Comparison of ENCODE assay signal across 8 cellular contexts in genomic region chr19:11581740-11582139, GRCh38. TPM values are rescaled to one million over a fixed set of nuclear protein-coding genes. Genes with fewer than 3 reads are reported as not detected.
DNase-seq lines count a peak whose midpoint lies in the region; ATAC-seq, FAIRE-seq and TF ChIP-seq lines count a peak whose summit lies in the region.

No MANE protein-coding gene starts in this region.

- no peak for FAIRE-seq in frontal cortex (lab: Jason Lieb, UNC)

- no peaks in the 10 kb centered on the region for H3K27me3 Mint-ChIP-seq in T-helper 1 cell treated with Interleukin-12 subunit alpha and Interleukin-12 subunit beta and Interleukin-4 antibody, amounts not matched to agents 30 μg/mL and 1 μg/mL, for 36 hours (ENCODE audit: low read depth)

- no peaks in the 10 kb centered on the region for H3K9me3 Mint-ChIP-seq in T-helper 1 cell treated with Interleukin-12 subunit alpha and Interleukin-12 subunit beta and Interleukin-4 antibody, amounts not matched to agents 30 μg/mL and 1 μg/mL, for 36 hours

- H3K4me1 Mint-ChIP-seq in T-helper 1 cell treated with Interleukin-12 subunit alpha and Interleukin-12 subunit beta and Interleukin-4 antibody, amounts not matched to agents 30 μg/mL and 1 μg/mL, for 36 hours (ENCODE audit: low read depth), result peaks cover 17% of the 10 kb centered on the region

- no peaks in the 10 kb centered on the region for H3K36me3 Mint-ChIP-seq in T-helper 1 cell treated with Interleukin-12 subunit alpha and Interleukin-12 subunit beta and Interleukin-4 antibody, amounts not matched to agents 30 μg/mL and 1 μg/mL, for 36 hours (ENCODE audit: low read depth)

- ATAC-seq in GM18520 (IDR thresholded peaks at IDR 0.05; ENCODE audit: unreplicated experiment) (peak; percentile 72), HG02840 (IDR thresholded peaks at IDR 0.05; ENCODE audit: low FRiP score, unreplicated experiment) (peak; percentile 71)

- H3K27ac Mint-ChIP-seq in T-helper 1 cell treated with Interleukin-12 subunit alpha and Interleukin-12 subunit beta and Interleukin-4 antibody, amounts not matched to agents 30 μg/mL and 1 μg/mL, for 36 hours, result peak overlapping the region; percentile 89

- no peak overlapping the region for H3K4me3 ChIP-seq in fibroblast of mammary gland (ENCODE audit: control insufficient read depth, low read depth, low read length)

- TF ChIP-seq CTCF in fibroblast of mammary gland (conservative IDR thresholded peaks at IDR 0.05; ENCODE audit: control insufficient read depth, insufficient read depth, low read depth, low read length), result no peak

- DNase-seq in fibroblast of mammary gland (ENCODE audit: low read depth) (peak; percentile 44), SW480 (ENCODE audit: low spot score) (no peak), SIG-M5 (lab: John Stamatoyannopoulos, UW) (no peak), frontal cortex (ENCODE audit: low spot score in 2 of 2) (no peak), mesenteric fat pad (ENCODE audit: low spot score) (no peak)

- H3K4me3 Mint-ChIP-seq in T-helper 1 cell treated with Interleukin-12 subunit alpha and Interleukin-12 subunit beta and Interleukin-4 antibody, amounts not matched to agents 30 μg/mL and 1 μg/mL, for 36 hours, result peak overlapping the region; percentile 76

RNA-seq across cellular contexts. Expression of gene ACP5, which starts 4.3 kb away (rescaled TPM):
- total RNA-seq in frontal cortex, result 0.41 TPM
- total RNA-seq in mesenteric fat pad, result 35.0 TPM

RNA-seq across cellular contexts. Expression of gene ZNF627, which starts 15.5 kb away (rescaled TPM):
- 106 TPM for total RNA-seq in frontal cortex
- total RNA-seq in mesenteric fat pad, result 5.4 TPM

RNA-seq across cellular contexts. Expression of gene ELOF1, which starts 22.7 kb away (rescaled TPM):
- total RNA-seq in frontal cortex, result 19.2 TPM
- 35.0 TPM for total RNA-seq in mesenteric fat pad

RNA-seq across cellular contexts. Expression of gene CNN1, which starts 43.1 kb away (rescaled TPM):
- total RNA-seq in frontal cortex (1.2 TPM), mesenteric fat pad (21.8 TPM)

RNA-seq across cellular contexts. Expression of gene ECSIT, which starts 52.8 kb away (rescaled TPM):
- total RNA-seq in frontal cortex (60.3 TPM), mesenteric fat pad (28.4 TPM)

Comparison
In these comparisons a context has a peak if more than half of its experiments do, and no peak if none do; other contexts are left out.
1. RNA of gene ACP5, which starts 4.3 kb away (total RNA-seq): 35.0 TPM in mesenteric fat pad (single experiment); 0.41 TPM in frontal cortex (single experiment); every median in the first group is over 10 times any median in the second.
2. RNA of gene ZNF627, which starts 15.5 kb away (total RNA-seq): 106 TPM in frontal cortex (single experiment); 5.4 TPM in mesenteric fat pad (single experiment); every median in the first group is over 10 times any median in the second.